Comparison of ENCODE assay signal across 18 cellular contexts in genomic region chr2:179132076-179132475, GRCh38.
DNase-seq lines count a peak whose midpoint lies in the region; ATAC-seq and TF ChIP-seq lines count a peak whose summit lies in the region.
"Had no signal": no experiment of that assay in that cellular context is flagged by ENCODE, and none has a peak within 500 bp of the region (broad histone marks: within the 10 kb centered on the region; RNA-seq: fewer than 3 reads in every experiment).

No MANE protein-coding gene starts in this region.

- ATAC-seq in left ventricle myocardium superior (peak; percentile 43), naive B cell (ENCODE audit: low read depth in 2 of 2) (no peak), GM18505 (IDR thresholded peaks at IDR 0.05; ENCODE audit: unreplicated experiment) (no peak)
- ATAC-seq: Right ventricle myocardium inferior had no signal

- H3K36me3 ChIP-seq in left ventricle myocardium inferior = peaks cover 6% of the 10 kb centered on the region
- H3K36me3 ChIP-seq in adipocyte (ENCODE audit: control insufficient read depth, insufficient read depth, low read length, severe bottlenecking) = peaks cover 45% of the 10 kb centered on the region
- peaks cover 5% of the 10 kb centered on the region for H3K36me3 ChIP-seq in osteoblast (ENCODE audit: insufficient read depth, low read length)
- H3K36me3 ChIP-seq: BE2C had no signal

- H3K14ac ChIP-seq in H9 (ENCODE audit: insufficient read depth, low read length) = no peak overlapping the region

- H3K4me3 ChIP-seq in left ventricle myocardium inferior (no peak overlapping the region), adipocyte (ENCODE audit: low read length) (no peak overlapping the region), osteoblast (ENCODE audit: insufficient read depth, low read length) (no peak overlapping the region)

- no peak overlapping the region for H2BK12ac ChIP-seq in H9 (ENCODE audit: insufficient read length, low read depth, low read length)

- H3K23me2 ChIP-seq in H9 (ENCODE audit: insufficient read length, low read depth, low read length, poor library complexity, severe bottlenecking) = no peaks in the 10 kb centered on the region

- H4K91ac ChIP-seq in H9 (ENCODE audit: insufficient read length, low read depth, low read length) = no peak overlapping the region

- no peaks in the 10 kb centered on the region for H3K79me2 ChIP-seq in osteoblast (ENCODE audit: insufficient read depth, low read length)
- no peaks in the 10 kb centered on the region for H3K79me2 ChIP-seq in H9 (ENCODE audit: insufficient read depth, low read length)

- no peak overlapping the region for H3T11ph ChIP-seq in H9 (ENCODE audit: low read length)

- H3K27ac Mint-ChIP-seq in naive B cell (peak overlapping the region in 4 of 6 donors; percentile 22 to 77 (median 50)), H9 (no peak overlapping the region; a peak in 1 of 7 replicates)
- H3K27ac Mint-ChIP-seq: HFFc6 had no signal

- H3K9ac ChIP-seq in adipocyte (ENCODE audit: low read length) (no peak overlapping the region), H9 (ENCODE audit: extremely low read depth, insufficient read length, low read length) (no peak overlapping the region)

- DNase-seq in left ventricle myocardium superior = no peak
- DNase-seq in left ventricle myocardium inferior = no peak
- DNase-seq in adipocyte (ENCODE audit: low read depth) = peak; percentile 35
- DNase-seq in naive B cell = no peak
- no peak for DNase-seq in osteoblast (ENCODE audit: insufficient read length, low spot score, missing footprints)
- no peak for DNase-seq in H9
- DNase-seq: BE2C, DMS53, H7, HFFc6, KG1, NCI-H1105, NCI-H2029 treated with DMSO at 0.1 percent for 48 hours, NCI-H2171, NCI-H345, NCI-H526 had no signal

- no peak overlapping the region for H3K4ac ChIP-seq in H9 (ENCODE audit: low read depth, low read length)

- no peak overlapping the region for H3K56ac ChIP-seq in H9 (ENCODE audit: insufficient read length, low read depth, low read length)

- no peaks in the 10 kb centered on the region for H3K79me1 ChIP-seq in H9 (ENCODE audit: insufficient read depth, low read depth, low read length, poor library complexity, severe bottlenecking)

- TF ChIP-seq POLR2A in GM18505 (IDR thresholded peaks at IDR 0.05; ENCODE audit: borderline replicate concordance, extremely low read depth, insufficient read depth, insufficient read length) = no peak

- H2BK15ac ChIP-seq in H9 (ENCODE audit: low read depth, low read length) = no peak overlapping the region

- no peak overlapping the region for H4K8ac ChIP-seq in H9 (replicated peaks; ENCODE audit: insufficient read length, low read depth, low read length)

- H3K4me1 Mint-ChIP-seq in naive B cell (peaks cover 0 to 6% (median 0%) of the 10 kb centered on the region in 3 donors), H9 (no peaks in the 10 kb centered on the region)

- H3K4me3 Mint-ChIP-seq in naive B cell (no peak overlapping the region), H9 (no peak overlapping the region)
- H3K4me3 Mint-ChIP-seq: HFFc6 had no signal

- H3K9me3 ChIP-seq in left ventricle myocardium inferior (replicated peaks) = no peaks in the 10 kb centered on the region
- H3K9me3 ChIP-seq in adipocyte (ENCODE audit: control insufficient read depth, low read length) = no peaks in the 10 kb centered on the region
- no peaks in the 10 kb centered on the region for H3K9me3 ChIP-seq in osteoblast (ENCODE audit: low read depth, low read length)
- H3K9me3 ChIP-seq in H9 (ENCODE audit: control insufficient read depth, low read depth, low read length) = no peaks in the 10 kb centered on the region
- H3K9me3 ChIP-seq: BE2C had no signal

- no peak overlapping the region for H3K27ac ChIP-seq in left ventricle myocardium inferior (replicated peaks)
- H3K27ac ChIP-seq in osteoblast (ENCODE audit: low read depth, low read length) = no peak overlapping the region
- H3K27ac ChIP-seq in H9 (ENCODE audit: insufficient read length, low read depth, low read length) = no peak overlapping the region

- H3K18ac ChIP-seq in H9 (ENCODE audit: insufficient read length, low read depth, low read length) = no peak overlapping the region

- H3K9me3 Mint-ChIP-seq in naive B cell (no peaks in the 10 kb centered on the region), H9 (no peaks in the 10 kb centered on the region)
- H3K9me3 Mint-ChIP-seq: HFFc6 had no signal

- no peak overlapping the region for H4K5ac ChIP-seq in H9 (ENCODE audit: insufficient read length, low read depth, low read length)

- H3K23ac ChIP-seq in H9 (ENCODE audit: insufficient read length, low read depth, low read length) = no peak overlapping the region

- no peak overlapping the region for H2BK5ac ChIP-seq in H9 (ENCODE audit: insufficient read length, low read length)

- H2BK20ac ChIP-seq in H9 (ENCODE audit: low read depth, low read length, poor library complexity, severe bottlenecking) = no peak overlapping the region

- H3K4me2 ChIP-seq in osteoblast (ENCODE audit: insufficient read depth, low read length) = no peak overlapping the region
- H3K4me2 ChIP-seq in H9 (ENCODE audit: insufficient read depth, insufficient read length, low read length) = no peak overlapping the region

- H3K27me3 ChIP-seq in left ventricle myocardium inferior (ENCODE audit: low read depth) (no peaks in the 10 kb centered on the region), adipocyte (replicated peaks; ENCODE audit: control insufficient read depth, insufficient read depth, low read length) (no peaks in the 10 kb centered on the region), osteoblast (ENCODE audit: insufficient read depth, low read length) (no peaks in the 10 kb centered on the region), H9 (ENCODE audit: insufficient read depth, low read length) (no peaks in the 10 kb centered on the region)
- H3K27me3 ChIP-seq: BE2C had no signal

- H3K27me3 Mint-ChIP-seq in naive B cell = no peaks in the 10 kb centered on the region
- no peaks in the 10 kb centered on the region for H3K27me3 Mint-ChIP-seq in H9 (ENCODE audit: low read depth)

- intact Hi-C loops in left ventricle myocardium superior (cut with micrococcal nuclease) (no loop called here), left ventricle myocardium inferior (cut with micrococcal nuclease) (no loop called here)

- no peak overlapping the region for H2AK5ac ChIP-seq in H9 (ENCODE audit: insufficient read length, low read length)

- H3K4me1 ChIP-seq in left ventricle myocardium inferior = peaks cover 1% of the 10 kb centered on the region
- peaks cover under 1% of the 10 kb centered on the region for H3K4me1 ChIP-seq in adipocyte (ENCODE audit: control insufficient read depth, insufficient read depth, low read length)
- no peaks in the 10 kb centered on the region for H3K4me1 ChIP-seq in osteoblast (ENCODE audit: insufficient read depth, low read length)
- no peaks in the 10 kb centered on the region for H3K4me1 ChIP-seq in H9 (ENCODE audit: insufficient read depth, low read length)
- H3K4me1 ChIP-seq: BE2C had no signal

- TF ChIP-seq CTCF in left ventricle myocardium inferior (IDR thresholded peaks at IDR 0.05; ENCODE audit: borderline replicate concordance) (no peak), osteoblast (IDR thresholded peaks at IDR 0.05; ENCODE audit: extremely low read depth, low read depth, low read length) (no peak), H9 (conservative IDR thresholded peaks at IDR 0.05) (no peak)

- H3K36me3 Mint-ChIP-seq in naive B cell (no peaks in the 10 kb centered on the region), H9 (ENCODE audit: insufficient read depth in 1 of 3, low read depth in 3 of 3) (no peaks in the 10 kb centered on the region)

- H2AFZ ChIP-seq in osteoblast (ENCODE audit: low read length) (no peak overlapping the region), H9 (ENCODE audit: low read length) (no peak overlapping the region)

- H4K20me1 ChIP-seq in osteoblast (ENCODE audit: insufficient read depth, low read length) (no peaks in the 10 kb centered on the region), H9 (ENCODE audit: control insufficient read depth, insufficient read depth, insufficient read length) (no peaks in the 10 kb centered on the region)

- WGBS in H9 (ENCODE audit: extremely low coverage, insufficient read length, low lambda C conversion rate) = no CpG with 5 or more reads among the region's 2 CpGs

- no peak overlapping the region for H2BK120ac ChIP-seq in H9 (ENCODE audit: low read depth, low read length, poor library complexity, severe bottlenecking)

Comparison
In these comparisons a context has a peak if more than half of its experiments do, and no peak if none do; other contexts are left out.
1. H3K27ac Mint-ChIP-seq: peak in naive B cell (4 of 6); none in H9 (0 of 3).